17 cellular contexts compared by ENCODE assay signal in the genomic region with DNA sequence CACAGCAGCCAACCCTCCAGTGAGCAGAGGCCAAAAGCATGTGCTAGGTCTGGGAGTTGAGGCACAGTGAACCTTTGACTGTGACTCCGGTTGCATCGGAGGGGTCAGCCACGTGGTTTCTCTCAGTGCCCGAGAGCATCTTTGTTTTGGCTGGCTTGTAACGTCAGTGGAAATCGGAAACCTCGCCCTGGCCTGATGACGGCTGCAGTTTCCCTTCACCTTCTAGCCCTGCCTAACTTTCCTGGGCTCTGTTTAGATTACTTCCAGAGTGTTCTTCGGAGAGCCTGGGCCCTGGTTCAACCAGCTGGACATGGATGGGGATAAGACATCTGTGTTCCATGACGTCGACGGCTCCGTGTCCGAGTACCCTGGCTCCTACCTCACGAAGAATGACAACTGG. TPM values are rescaled to one million over a fixed set of nuclear protein-coding genes. Genes with fewer than 3 reads are reported as not detected.
A peak's percentile ranks its signal among the peaks of the same experiment; 100 is the strongest.
DNase-seq lines count a peak whose midpoint lies in the region; TF ChIP-seq lines count a peak whose summit lies in the region.
"Had no signal": no experiment of that assay in that cellular context is flagged by ENCODE, and none has a peak within 500 bp of the region (broad histone marks: within the 10 kb centered on the region; RNA-seq: fewer than 3 reads in every experiment).

No MANE protein-coding gene starts in this region.

- H3K27me3 ChIP-seq in ACC112 (ENCODE audit: insufficient read depth, low read length): no peaks in the 10 kb centered on the region
- no peaks in the 10 kb centered on the region for H3K27me3 ChIP-seq in esophagus muscularis mucosa
- no peaks in the 10 kb centered on the region for H3K27me3 ChIP-seq in layer of hippocampus (ENCODE audit: control insufficient read depth, insufficient read depth, low read length)
- H3K27me3 ChIP-seq in Karpas-422 (ENCODE audit: low read length): no peaks in the 10 kb centered on the region
- H3K27me3 ChIP-seq: dorsolateral prefrontal cortex, foreskin keratinocyte, SJCRH30 had no signal

- H3K4me2 ChIP-seq in Karpas-422 (ENCODE audit: low read depth, low read length, poor library complexity, severe bottlenecking): no peak overlapping the region

- no peaks in the 10 kb centered on the region for H3K9me2 ChIP-seq in Karpas-422 (replicated peaks; ENCODE audit: insufficient read depth, low read length)

- H3K4me3 ChIP-seq in ACC112 (ENCODE audit: low read depth, low read length): no peak overlapping the region
- no peak overlapping the region for H3K4me3 ChIP-seq in esophagus muscularis mucosa
- H3K4me3 ChIP-seq in skeletal muscle cell (ENCODE audit: low read depth, low read length): no peak overlapping the region
- no peak overlapping the region for H3K4me3 ChIP-seq in Karpas-422 (ENCODE audit: low read length)
- H3K4me3 ChIP-seq: dorsolateral prefrontal cortex, SJCRH30 had no signal

- H2AFZ ChIP-seq in ACC112 (ENCODE audit: low read length, unreplicated experiment): no peak overlapping the region
- no peak overlapping the region for H2AFZ ChIP-seq in Karpas-422 (ENCODE audit: low read length)

- H4K20me1 ChIP-seq in Karpas-422 (ENCODE audit: insufficient read depth, low read depth, low read length): no peaks in the 10 kb centered on the region

- no peak overlapping the region for H3K9ac ChIP-seq in Karpas-422 (ENCODE audit: low read length)

- H3K4me1 ChIP-seq in ACC112 (ENCODE audit: control insufficient read depth, insufficient read depth, low read length, unreplicated experiment) (peaks cover 44% of the 10 kb centered on the region), esophagus muscularis mucosa (peaks cover 0 to 33% (median 25%) of the 10 kb centered on the region in 4 donors), Karpas-422 (ENCODE audit: low read length) (no peaks in the 10 kb centered on the region)
- H3K4me1 ChIP-seq: foreskin keratinocyte had no signal

- H3K9me3 ChIP-seq in esophagus muscularis mucosa (no peaks in the 10 kb centered on the region), Karpas-422 (ENCODE audit: low read length) (no peaks in the 10 kb centered on the region)
- H3K9me3 ChIP-seq: SJCRH30 had no signal

- TF ChIP-seq CTCF in esophagus muscularis mucosa (IDR thresholded peaks at IDR 0.05): no peak

- DNase-seq in esophagus muscularis mucosa (ENCODE audit: extremely low spot score) (no peak), skeletal muscle cell (ENCODE audit: low read depth) (peak; percentile 43), NCI-H1105 (lab: John Stamatoyannopoulos, UW) (no peak), NCI-H2196 (lab: John Stamatoyannopoulos, UW; ENCODE audit: unreplicated experiment) (no peak), Karpas-422 (no peak), DMS 273 (lab: John Stamatoyannopoulos, UW; ENCODE audit: unreplicated experiment) (no peak)
- DNase-seq: activated CD4-positive, alpha-beta T cell treated with anti-CD3 and anti-CD28 coated beads for 36 hours; activated CD8-positive, alpha-beta memory T cell treated with anti-CD3 and anti-CD28 coated beads, Interleukin-2, amount 50 U/mL, for 48 hours; CD4-positive, alpha-beta T cell; dorsolateral prefrontal cortex; foreskin keratinocyte; NCI-H1694; NCI-H446 treated with DMSO at 0.1 percent for 48 hours; SJCRH30; T-helper 9 cell had no signal

- intact Hi-C loops in esophagus muscularis mucosa (cut with DNase I): no loop called here

- H3K27ac ChIP-seq in ACC112 (ENCODE audit: low read depth, low read length) (peak overlapping the region; percentile 57; the same call in 1 of the 2 replicates), esophagus muscularis mucosa (replicated peaks in 1 of 4) (peak overlapping the region in 3 of 4 donors; percentile 24 to 64 (median 63)), layer of hippocampus (ENCODE audit: low read depth, low read length) (peak overlapping the region; percentile 2), Karpas-422 (ENCODE audit: low read length) (no peak overlapping the region)
- H3K27ac ChIP-seq: foreskin keratinocyte, SJCRH30 had no signal

- no peaks in the 10 kb centered on the region for H3K79me2 ChIP-seq in ACC112 (ENCODE audit: control insufficient read depth, insufficient read depth, low read length, unreplicated experiment)
- no peaks in the 10 kb centered on the region for H3K79me2 ChIP-seq in Karpas-422 (ENCODE audit: low read length)

- no peak for TF ChIP-seq EP300 in esophagus muscularis mucosa (IDR thresholded peaks at IDR 0.05)

- no peak for TF ChIP-seq POLR2A in esophagus muscularis mucosa (IDR thresholded peaks at IDR 0.05; ENCODE audit: low read depth)

- H3K36me3 ChIP-seq in ACC112 (ENCODE audit: insufficient read depth, low read length): 0 out of 2 replicates have a peak, but pooled peaks cover 4% of the 10 kb centered on the region
- peaks cover 0 to 3% (median 0%) of the 10 kb centered on the region in 4 donors for H3K36me3 ChIP-seq in esophagus muscularis mucosa
- H3K36me3 ChIP-seq in Karpas-422 (ENCODE audit: insufficient read depth, low read length): no peaks in the 10 kb centered on the region
- H3K36me3 ChIP-seq: SJCRH30 had no signal

- 25% methylated on average over 10 of the region's 15 CpGs for WGBS in esophagus muscularis mucosa

RNA-seq across cellular contexts. Expression of a gene that starts 56.6 kb away (rescaled TPM):
- 10 to 100 TPM; 14.1 to 17.4 (median 14.5) TPM for total RNA-seq in esophagus muscularis mucosa
- 10.9 and 13.7 TPM in 2 replicates for total RNA-seq in Karpas-422 (2014; rRNA removed; shearing (Covaris generic); ENCODE audit: low replicate concordance)
